1 cellular context compared by ENCODE assay signal in the genomic region with DNA sequence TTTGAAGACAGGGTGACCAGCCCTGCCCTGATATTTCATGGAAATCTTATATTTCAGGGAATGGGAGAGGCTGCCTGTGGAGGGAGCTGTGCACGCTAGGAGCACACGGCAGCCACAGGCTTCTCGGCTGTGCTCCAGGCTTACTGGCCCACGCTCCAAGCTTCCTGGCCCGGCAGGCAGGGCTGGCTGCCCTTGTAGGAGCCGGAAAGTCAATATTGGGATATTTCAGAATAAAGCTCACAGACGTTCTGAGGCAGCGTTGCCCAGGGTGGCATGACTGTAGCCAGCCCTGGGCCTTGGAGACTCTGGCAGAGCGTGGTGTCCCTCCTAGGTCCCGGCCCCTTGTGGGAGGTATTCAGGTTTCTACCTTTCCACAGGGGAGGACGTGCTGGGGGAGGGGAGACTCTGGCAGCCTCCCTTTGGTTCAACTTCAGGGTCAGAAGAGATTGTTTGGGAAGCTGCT.
A peak's percentile ranks its signal among the peaks of the same experiment; 100 is the strongest.
TF ChIP-seq lines count a peak whose summit lies in the region.

No MANE protein-coding gene starts in this region.

TF ChIP-seq in HepG2, 621 proteins besides CTCF, POLR2A, EP300 and RAD21 (continued from another document and continues in another):
- TF ChIP-seq, protein P1, sequence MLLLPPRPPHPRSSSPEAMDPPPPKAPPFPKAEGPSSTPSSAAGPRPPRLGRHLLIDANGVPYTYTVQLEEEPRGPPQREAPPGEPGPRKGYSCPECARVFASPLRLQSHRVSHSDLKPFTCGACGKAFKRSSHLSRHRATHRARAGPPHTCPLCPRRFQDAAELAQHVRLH (CRISPR knock-in tag; IDR thresholded peaks at IDR 0.05; ENCODE audit: borderline replicate concordance, low read depth), result no peak
- TF ChIP-seq AKAP8 (CRISPR knock-in tag; IDR thresholded peaks at IDR 0.05) (no peak), JUN (CRISPR knock-in tag; IDR thresholded peaks at IDR 0.05) (no peak), ETV5 (CRISPR knock-in tag; IDR thresholded peaks at IDR 0.05; ENCODE audit: borderline replicate concordance) (no peak), SRSF9 (IDR thresholded peaks at IDR 0.05; ENCODE audit: borderline replicate concordance, insufficient read depth, low read depth, low read length, poor library complexity, severe bottlenecking) (no peak), RFX3 (CRISPR knock-in tag; IDR thresholded peaks at IDR 0.05) (no peak), RXRB (CRISPR knock-in tag; IDR thresholded peaks at IDR 0.05; ENCODE audit: borderline replicate concordance) (no peak), MAFK (conservative IDR thresholded peaks at IDR 0.05 in 1 of 2, IDR thresholded peaks at IDR 0.05 in 1 of 2; ENCODE audit: low read length in 2 of 2) (no peak), HNF4G (IDR thresholded peaks at IDR 0.05; ENCODE audit: borderline replicate concordance, low read depth, low read length) (no peak), HNF4G (CRISPR knock-in tag; IDR thresholded peaks at IDR 0.05; ENCODE audit: borderline replicate concordance, low read depth) (no peak), MAFF (IDR thresholded peaks at IDR 0.05; ENCODE audit: low read depth, low read length) (no peak), ZNF549 (CRISPR knock-in tag; IDR thresholded peaks at IDR 0.05) (no peak), ZNF121 (CRISPR knock-in tag; IDR thresholded peaks at IDR 0.05) (no peak), TOPORS (CRISPR knock-in tag; IDR thresholded peaks at IDR 0.05) (no peak), ZNF670 (CRISPR knock-in tag; IDR thresholded peaks at IDR 0.05; ENCODE audit: borderline replicate concordance) (no peak), ZMYM4 (CRISPR knock-in tag; IDR thresholded peaks at IDR 0.05) (no peak), TEAD3 (CRISPR knock-in tag; optimal IDR thresholded peaks at IDR 0.05; ENCODE audit: borderline replicate concordance) (no peak), ZNF660 (CRISPR knock-in tag; IDR thresholded peaks at IDR 0.05; ENCODE audit: borderline replicate concordance, low read depth) (no peak), PITX1 (CRISPR knock-in tag; IDR thresholded peaks at IDR 0.05) (0 out of 2 replicates have a peak, but pooled peaks have one; percentile 24), ZNF615 (CRISPR knock-in tag; IDR thresholded peaks at IDR 0.05; ENCODE audit: borderline replicate concordance) (no peak)
- TF ChIP-seq, protein P2, sequence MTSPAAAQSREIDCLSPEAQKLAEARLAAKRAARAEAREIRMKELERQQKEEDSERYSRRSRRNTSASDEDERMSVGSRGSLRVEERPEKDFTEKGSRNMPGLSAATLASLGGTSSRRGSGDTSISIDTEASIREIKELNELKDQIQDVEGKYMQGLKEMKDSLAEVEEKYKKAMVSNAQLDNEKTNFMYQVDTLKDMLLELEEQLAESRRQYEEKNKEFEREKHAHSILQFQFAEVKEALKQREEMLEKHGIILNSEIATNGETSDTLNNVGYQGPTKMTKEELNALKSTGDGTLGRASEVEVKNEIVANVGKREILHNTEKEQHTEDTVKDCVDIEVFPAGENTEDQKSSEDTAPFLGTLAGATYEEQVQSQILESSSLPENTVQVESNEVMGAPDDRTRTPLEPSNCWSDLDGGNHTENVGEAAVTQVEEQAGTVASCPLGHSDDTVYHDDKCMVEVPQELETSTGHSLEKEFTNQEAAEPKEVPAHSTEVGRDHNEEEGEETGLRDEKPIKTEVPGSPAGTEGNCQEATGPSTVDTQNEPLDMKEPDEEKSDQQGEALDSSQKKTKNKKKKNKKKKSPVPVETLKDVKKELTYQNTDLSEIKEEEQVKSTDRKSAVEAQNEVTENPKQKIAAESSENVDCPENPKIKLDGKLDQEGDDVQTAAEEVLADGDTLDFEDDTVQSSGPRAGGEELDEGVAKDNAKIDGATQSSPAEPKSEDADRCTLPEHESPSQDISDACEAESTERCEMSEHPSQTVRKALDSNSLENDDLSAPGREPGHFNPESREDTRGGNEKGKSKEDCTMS (CRISPR knock-in tag; conservative IDR thresholded peaks at IDR 0.05), result no peak
- TF ChIP-seq, protein P3, sequence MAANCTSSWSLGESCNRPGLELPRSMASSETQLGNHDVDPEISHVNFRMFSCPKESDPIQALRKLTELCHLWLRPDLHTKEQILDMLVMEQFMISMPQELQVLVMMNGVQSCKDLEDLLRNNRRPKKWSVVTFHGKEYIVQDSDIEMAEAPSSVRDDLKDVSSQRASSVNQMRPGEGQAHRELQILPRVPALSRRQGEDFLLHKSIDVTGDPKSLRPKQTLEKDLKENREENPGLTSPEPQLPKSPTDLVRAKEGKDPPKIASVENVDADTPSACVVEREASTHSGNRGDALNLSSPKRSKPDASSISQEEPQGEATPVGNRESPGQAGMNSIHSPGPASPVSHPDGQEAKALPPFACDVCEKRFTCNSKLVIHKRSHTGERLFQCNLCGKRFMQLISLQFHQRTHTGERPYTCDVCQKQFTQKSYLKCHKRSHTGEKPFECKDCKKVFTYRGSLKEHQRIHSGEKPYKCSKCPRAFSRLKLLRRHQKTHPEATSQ (CRISPR knock-in tag; IDR thresholded peaks at IDR 0.05; ENCODE audit: borderline replicate concordance), result no peak
- TF ChIP-seq, protein P4, sequence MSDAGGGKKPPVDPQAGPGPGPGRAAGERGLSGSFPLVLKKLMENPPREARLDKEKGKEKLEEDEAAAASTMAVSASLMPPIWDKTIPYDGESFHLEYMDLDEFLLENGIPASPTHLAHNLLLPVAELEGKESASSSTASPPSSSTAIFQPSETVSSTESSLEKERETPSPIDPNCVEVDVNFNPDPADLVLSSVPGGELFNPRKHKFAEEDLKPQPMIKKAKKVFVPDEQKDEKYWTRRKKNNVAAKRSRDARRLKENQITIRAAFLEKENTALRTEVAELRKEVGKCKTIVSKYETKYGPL (CRISPR knock-in tag; IDR thresholded peaks at IDR 0.05), result no peak
- TF ChIP-seq, protein P5, sequence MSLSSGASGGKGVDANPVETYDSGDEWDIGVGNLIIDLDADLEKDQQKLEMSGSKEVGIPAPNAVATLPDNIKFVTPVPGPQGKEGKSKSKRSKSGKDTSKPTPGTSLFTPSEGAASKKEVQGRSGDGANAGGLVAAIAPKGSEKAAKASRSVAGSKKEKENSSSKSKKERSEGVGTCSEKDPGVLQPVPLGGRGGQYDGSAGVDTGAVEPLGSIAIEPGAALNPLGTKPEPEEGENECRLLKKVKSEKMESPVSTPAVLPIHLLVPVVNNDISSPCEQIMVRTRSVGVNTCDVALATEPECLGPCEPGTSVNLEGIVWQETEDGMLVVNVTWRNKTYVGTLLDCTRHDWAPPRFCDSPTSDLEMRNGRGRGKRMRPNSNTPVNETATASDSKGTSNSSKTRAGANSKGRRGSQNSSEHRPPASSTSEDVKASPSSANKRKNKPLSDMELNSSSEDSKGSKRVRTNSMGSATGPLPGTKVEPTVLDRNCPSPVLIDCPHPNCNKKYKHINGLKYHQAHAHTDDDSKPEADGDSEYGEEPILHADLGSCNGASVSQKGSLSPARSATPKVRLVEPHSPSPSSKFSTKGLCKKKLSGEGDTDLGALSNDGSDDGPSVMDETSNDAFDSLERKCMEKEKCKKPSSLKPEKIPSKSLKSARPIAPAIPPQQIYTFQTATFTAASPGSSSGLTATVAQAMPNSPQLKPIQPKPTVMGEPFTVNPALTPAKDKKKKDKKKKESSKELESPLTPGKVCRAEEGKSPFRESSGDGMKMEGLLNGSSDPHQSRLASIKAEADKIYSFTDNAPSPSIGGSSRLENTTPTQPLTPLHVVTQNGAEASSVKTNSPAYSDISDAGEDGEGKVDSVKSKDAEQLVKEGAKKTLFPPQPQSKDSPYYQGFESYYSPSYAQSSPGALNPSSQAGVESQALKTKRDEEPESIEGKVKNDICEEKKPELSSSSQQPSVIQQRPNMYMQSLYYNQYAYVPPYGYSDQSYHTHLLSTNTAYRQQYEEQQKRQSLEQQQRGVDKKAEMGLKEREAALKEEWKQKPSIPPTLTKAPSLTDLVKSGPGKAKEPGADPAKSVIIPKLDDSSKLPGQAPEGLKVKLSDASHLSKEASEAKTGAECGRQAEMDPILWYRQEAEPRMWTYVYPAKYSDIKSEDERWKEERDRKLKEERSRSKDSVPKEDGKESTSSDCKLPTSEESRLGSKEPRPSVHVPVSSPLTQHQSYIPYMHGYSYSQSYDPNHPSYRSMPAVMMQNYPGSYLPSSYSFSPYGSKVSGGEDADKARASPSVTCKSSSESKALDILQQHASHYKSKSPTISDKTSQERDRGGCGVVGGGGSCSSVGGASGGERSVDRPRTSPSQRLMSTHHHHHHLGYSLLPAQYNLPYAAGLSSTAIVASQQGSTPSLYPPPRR (CRISPR knock-in tag; IDR thresholded peaks at IDR 0.05; ENCODE audit: borderline replicate concordance), result no peak
- TF ChIP-seq, protein P6, sequence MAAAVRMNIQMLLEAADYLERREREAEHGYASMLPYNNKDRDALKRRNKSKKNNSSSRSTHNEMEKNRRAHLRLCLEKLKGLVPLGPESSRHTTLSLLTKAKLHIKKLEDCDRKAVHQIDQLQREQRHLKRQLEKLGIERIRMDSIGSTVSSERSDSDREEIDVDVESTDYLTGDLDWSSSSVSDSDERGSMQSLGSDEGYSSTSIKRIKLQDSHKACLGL (CRISPR knock-in tag; IDR thresholded peaks at IDR 0.05), result 0 out of 2 replicates have a peak, but pooled peaks have one; percentile 25
- TF ChIP-seq, protein P7, sequence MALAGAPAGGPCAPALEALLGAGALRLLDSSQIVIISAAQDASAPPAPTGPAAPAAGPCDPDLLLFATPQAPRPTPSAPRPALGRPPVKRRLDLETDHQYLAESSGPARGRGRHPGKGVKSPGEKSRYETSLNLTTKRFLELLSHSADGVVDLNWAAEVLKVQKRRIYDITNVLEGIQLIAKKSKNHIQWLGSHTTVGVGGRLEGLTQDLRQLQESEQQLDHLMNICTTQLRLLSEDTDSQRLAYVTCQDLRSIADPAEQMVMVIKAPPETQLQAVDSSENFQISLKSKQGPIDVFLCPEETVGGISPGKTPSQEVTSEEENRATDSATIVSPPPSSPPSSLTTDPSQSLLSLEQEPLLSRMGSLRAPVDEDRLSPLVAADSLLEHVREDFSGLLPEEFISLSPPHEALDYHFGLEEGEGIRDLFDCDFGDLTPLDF (CRISPR knock-in tag; IDR thresholded peaks at IDR 0.05), result no peak
- TF ChIP-seq, protein P8, sequence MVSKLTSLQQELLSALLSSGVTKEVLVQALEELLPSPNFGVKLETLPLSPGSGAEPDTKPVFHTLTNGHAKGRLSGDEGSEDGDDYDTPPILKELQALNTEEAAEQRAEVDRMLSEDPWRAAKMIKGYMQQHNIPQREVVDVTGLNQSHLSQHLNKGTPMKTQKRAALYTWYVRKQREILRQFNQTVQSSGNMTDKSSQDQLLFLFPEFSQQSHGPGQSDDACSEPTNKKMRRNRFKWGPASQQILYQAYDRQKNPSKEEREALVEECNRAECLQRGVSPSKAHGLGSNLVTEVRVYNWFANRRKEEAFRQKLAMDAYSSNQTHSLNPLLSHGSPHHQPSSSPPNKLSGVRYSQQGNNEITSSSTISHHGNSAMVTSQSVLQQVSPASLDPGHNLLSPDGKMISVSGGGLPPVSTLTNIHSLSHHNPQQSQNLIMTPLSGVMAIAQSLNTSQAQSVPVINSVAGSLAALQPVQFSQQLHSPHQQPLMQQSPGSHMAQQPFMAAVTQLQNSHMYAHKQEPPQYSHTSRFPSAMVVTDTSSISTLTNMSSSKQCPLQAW (CRISPR knock-in tag; IDR thresholded peaks at IDR 0.05), result peak; percentile 49; the same call in 1 of the 2 replicates
- TF ChIP-seq, protein P9, sequence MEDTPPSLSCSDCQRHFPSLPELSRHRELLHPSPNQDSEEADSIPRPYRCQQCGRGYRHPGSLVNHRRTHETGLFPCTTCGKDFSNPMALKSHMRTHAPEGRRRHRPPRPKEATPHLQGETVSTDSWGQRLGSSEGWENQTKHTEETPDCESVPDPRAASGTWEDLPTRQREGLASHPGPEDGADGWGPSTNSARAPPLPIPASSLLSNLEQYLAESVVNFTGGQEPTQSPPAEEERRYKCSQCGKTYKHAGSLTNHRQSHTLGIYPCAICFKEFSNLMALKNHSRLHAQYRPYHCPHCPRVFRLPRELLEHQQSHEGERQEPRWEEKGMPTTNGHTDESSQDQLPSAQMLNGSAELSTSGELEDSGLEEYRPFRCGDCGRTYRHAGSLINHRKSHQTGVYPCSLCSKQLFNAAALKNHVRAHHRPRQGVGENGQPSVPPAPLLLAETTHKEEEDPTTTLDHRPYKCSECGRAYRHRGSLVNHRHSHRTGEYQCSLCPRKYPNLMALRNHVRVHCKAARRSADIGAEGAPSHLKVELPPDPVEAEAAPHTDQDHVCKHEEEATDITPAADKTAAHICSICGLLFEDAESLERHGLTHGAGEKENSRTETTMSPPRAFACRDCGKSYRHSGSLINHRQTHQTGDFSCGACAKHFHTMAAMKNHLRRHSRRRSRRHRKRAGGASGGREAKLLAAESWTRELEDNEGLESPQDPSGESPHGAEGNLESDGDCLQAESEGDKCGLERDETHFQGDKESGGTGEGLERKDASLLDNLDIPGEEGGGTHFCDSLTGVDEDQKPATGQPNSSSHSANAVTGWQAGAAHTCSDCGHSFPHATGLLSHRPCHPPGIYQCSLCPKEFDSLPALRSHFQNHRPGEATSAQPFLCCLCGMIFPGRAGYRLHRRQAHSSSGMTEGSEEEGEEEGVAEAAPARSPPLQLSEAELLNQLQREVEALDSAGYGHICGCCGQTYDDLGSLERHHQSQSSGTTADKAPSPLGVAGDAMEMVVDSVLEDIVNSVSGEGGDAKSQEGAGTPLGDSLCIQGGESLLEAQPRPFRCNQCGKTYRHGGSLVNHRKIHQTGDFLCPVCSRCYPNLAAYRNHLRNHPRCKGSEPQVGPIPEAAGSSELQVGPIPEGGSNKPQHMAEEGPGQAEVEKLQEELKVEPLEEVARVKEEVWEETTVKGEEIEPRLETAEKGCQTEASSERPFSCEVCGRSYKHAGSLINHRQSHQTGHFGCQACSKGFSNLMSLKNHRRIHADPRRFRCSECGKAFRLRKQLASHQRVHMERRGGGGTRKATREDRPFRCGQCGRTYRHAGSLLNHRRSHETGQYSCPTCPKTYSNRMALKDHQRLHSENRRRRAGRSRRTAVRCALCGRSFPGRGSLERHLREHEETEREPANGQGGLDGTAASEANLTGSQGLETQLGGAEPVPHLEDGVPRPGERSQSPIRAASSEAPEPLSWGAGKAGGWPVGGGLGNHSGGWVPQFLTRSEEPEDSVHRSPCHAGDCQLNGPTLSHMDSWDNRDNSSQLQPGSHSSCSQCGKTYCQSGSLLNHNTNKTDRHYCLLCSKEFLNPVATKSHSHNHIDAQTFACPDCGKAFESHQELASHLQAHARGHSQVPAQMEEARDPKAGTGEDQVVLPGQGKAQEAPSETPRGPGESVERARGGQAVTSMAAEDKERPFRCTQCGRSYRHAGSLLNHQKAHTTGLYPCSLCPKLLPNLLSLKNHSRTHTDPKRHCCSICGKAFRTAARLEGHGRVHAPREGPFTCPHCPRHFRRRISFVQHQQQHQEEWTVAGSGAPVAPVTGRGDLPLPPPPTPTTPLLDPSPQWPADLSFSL (CRISPR knock-in tag; IDR thresholded peaks at IDR 0.05), result no peak
- TF ChIP-seq, protein P10, sequence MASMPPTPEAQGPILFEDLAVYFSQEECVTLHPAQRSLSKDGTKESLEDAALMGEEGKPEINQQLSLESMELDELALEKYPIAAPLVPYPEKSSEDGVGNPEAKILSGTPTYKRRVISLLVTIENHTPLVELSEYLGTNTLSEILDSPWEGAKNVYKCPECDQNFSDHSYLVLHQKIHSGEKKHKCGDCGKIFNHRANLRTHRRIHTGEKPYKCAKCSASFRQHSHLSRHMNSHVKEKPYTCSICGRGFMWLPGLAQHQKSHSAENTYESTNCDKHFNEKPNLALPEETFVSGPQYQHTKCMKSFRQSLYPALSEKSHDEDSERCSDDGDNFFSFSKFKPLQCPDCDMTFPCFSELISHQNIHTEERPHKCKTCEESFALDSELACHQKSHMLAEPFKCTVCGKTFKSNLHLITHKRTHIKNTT (CRISPR knock-in tag; IDR thresholded peaks at IDR 0.05), result no peak
- TF ChIP-seq, protein P11, sequence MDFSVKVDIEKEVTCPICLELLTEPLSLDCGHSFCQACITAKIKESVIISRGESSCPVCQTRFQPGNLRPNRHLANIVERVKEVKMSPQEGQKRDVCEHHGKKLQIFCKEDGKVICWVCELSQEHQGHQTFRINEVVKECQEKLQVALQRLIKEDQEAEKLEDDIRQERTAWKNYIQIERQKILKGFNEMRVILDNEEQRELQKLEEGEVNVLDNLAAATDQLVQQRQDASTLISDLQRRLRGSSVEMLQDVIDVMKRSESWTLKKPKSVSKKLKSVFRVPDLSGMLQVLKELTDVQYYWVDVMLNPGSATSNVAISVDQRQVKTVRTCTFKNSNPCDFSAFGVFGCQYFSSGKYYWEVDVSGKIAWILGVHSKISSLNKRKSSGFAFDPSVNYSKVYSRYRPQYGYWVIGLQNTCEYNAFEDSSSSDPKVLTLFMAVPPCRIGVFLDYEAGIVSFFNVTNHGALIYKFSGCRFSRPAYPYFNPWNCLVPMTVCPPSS (IDR thresholded peaks at IDR 0.05), result no peak
